1 cellular context compared by ENCODE assay signal in genomic region chr13:112760931-112761330, GRCh38.
TF ChIP-seq lines count a peak whose summit lies in the region.

No MANE protein-coding gene starts in this region.

TF ChIP-seq in GM23338, 12 proteins besides CTCF, POLR2A, EP300 and RAD21 (continued from another document):
- TF ChIP-seq, protein P1, sequence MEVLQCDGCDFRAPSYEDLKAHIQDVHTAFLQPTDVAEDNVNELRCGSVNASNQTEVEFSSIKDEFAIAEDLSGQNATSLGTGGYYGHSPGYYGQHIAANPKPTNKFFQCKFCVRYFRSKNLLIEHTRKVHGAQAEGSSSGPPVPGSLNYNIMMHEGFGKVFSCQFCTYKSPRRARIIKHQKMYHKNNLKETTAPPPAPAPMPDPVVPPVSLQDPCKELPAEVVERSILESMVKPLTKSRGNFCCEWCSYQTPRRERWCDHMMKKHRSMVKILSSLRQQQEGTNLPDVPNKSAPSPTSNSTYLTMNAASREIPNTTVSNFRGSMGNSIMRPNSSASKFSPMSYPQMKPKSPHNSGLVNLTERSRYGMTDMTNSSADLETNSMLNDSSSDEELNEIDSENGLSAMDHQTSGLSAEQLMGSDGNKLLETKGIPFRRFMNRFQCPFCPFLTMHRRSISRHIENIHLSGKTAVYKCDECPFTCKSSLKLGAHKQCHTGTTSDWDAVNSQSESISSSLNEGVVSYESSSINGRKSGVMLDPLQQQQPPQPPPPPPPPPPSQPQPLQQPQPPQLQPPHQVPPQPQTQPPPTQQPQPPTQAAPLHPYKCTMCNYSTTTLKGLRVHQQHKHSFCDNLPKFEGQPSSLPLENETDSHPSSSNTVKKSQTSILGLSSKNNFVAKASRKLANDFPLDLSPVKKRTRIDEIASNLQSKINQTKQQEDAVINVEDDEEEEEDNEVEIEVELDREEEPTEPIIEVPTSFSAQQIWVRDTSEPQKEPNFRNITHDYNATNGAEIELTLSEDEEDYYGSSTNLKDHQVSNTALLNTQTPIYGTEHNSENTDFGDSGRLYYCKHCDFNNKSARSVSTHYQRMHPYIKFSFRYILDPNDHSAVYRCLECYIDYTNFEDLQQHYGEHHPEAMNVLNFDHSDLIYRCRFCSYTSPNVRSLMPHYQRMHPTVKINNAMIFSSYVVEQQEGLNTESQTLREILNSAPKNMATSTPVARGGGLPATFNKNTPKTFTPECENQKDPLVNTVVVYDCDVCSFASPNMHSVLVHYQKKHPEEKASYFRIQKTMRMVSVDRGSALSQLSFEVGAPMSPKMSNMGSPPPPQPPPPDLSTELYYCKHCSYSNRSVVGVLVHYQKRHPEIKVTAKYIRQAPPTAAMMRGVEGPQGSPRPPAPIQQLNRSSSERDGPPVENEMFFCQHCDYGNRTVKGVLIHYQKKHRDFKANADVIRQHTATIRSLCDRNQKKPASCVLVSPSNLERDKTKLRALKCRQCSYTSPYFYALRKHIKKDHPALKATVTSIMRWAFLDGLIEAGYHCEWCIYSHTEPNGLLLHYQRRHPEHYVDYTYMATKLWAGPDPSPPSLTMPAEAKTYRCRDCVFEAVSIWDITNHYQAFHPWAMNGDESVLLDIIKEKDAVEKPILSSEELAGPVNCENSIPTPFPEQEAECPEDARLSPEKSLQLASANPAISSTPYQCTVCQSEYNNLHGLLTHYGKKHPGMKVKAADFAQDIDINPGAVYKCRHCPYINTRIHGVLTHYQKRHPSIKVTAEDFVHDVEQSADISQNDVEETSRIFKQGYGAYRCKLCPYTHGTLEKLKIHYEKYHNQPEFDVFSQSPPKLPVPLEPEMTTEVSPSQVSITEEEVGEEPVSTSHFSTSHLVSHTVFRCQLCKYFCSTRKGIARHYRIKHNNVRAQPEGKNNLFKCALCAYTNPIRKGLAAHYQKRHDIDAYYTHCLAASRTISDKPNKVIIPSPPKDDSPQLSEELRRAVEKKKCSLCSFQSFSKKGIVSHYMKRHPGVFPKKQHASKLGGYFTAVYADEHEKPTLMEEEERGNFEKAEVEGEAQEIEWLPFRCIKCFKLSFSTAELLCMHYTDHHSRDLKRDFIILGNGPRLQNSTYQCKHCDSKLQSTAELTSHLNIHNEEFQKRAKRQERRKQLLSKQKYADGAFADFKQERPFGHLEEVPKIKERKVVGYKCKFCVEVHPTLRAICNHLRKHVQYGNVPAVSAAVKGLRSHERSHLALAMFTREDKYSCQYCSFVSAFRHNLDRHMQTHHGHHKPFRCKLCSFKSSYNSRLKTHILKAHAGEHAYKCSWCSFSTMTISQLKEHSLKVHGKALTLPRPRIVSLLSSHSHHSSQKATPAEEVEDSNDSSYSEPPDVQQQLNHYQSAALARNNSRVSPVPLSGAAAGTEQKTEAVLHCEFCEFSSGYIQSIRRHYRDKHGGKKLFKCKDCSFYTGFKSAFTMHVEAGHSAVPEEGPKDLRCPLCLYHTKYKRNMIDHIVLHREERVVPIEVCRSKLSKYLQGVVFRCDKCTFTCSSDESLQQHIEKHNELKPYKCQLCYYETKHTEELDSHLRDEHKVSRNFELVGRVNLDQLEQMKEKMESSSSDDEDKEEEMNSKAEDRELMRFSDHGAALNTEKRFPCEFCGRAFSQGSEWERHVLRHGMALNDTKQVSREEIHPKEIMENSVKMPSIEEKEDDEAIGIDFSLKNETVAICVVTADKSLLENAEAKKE (CRISPR knock-in tag; IDR thresholded peaks at IDR 0.05): no peak
- TF ChIP-seq JUNB (IDR thresholded peaks at IDR 0.05; ENCODE audit: unreplicated experiment): no peak
TF ChIP-seq in GM23338: peak in this region for 0.
